Comparison of ENCODE assay signal across 22 cellular contexts in the genomic region with DNA sequence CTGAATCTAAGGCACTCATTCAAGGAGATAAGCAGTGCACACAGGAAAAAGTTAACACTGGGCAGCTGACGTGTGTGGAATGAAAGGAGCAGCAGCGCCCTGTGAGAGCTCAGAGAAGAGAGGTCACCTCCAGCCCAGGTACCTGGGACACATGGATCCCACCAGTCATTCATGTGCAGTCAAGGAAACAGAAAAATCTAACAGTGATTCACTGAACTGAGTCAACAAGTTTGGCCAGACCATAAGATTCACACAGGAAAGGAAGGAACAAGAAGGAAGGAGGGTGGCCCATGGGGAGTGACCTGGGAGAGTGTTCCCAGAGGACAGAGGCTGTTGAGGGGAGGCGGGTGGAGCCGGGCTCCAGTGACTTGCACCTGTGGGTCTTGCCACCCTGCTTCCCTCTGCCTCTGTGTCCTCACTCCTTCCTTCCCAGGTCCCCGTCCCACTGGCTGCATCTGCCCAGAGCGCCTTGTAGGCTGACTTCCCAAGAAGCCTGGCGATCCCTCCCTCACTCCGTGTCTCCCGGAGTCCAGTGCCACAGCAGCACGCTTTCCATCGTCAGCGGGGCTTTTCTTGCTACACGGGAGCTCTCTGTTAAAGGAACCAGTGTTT. TPM values are rescaled to one million over a fixed set of nuclear protein-coding genes. Genes with fewer than 3 reads are reported as not detected.
DNase-seq lines count a peak whose midpoint lies in the region; ATAC-seq, FAIRE-seq and TF ChIP-seq lines count a peak whose summit lies in the region.
"Had no signal": no experiment of that assay in that cellular context is flagged by ENCODE, and none has a peak within 500 bp of the region (broad histone marks: within the 10 kb centered on the region; RNA-seq: fewer than 3 reads in every experiment).

No MANE protein-coding gene starts in this region.

- H3K9me3 ChIP-seq in colonic mucosa (no peaks in the 10 kb centered on the region), left ventricle myocardium inferior (replicated peaks) (no peaks in the 10 kb centered on the region)
- H3K9me3 ChIP-seq: BLaER1 treated with 17β-estradiol and CSF1 and Interleukin-3, amounts not matched to agents 10 nM and 100 nM; HAP-1; testis had no signal

- H3K36me3 ChIP-seq in colonic mucosa (no peaks in the 10 kb centered on the region), left ventricle myocardium inferior (peaks cover 27% of the 10 kb centered on the region)
- H3K36me3 ChIP-seq: brain microvascular endothelial cell, HAP-1 had no signal

- TF ChIP-seq CTCF in colonic mucosa (IDR thresholded peaks at IDR 0.05) (no peak), neural crest cell (conservative IDR thresholded peaks at IDR 0.05) (no peak), left ventricle myocardium inferior (IDR thresholded peaks at IDR 0.05; ENCODE audit: borderline replicate concordance) (no peak), natural killer cell (IDR thresholded peaks at IDR 0.05) (no peak)

- H3K27ac Mint-ChIP-seq in neural crest cell (ENCODE audit: unreplicated experiment), result peak overlapping the region; percentile 68
- H3K27ac Mint-ChIP-seq in natural killer cell, result no peak overlapping the region
- H3K27ac Mint-ChIP-seq: naive thymus-derived CD4-positive, alpha-beta T cell had no signal

- no peaks in the 10 kb centered on the region for H3K4me1 ChIP-seq in colonic mucosa
- H3K4me1 ChIP-seq in left ventricle myocardium inferior, result no peaks in the 10 kb centered on the region
- H3K4me1 ChIP-seq: BLaER1 treated with 17β-estradiol and CSF1 and Interleukin-3, amounts not matched to agents 10 nM and 100 nM; testis had no signal

- H3K4me3 ChIP-seq in colonic mucosa (no peak overlapping the region), left ventricle myocardium inferior (no peak overlapping the region)
- H3K4me3 ChIP-seq: BLaER1 treated with 17β-estradiol and CSF1 and Interleukin-3, amounts not matched to agents 10 nM and 100 nM; coronary artery; HAP-1; testis had no signal

- ATAC-seq in HG03354 (IDR thresholded peaks at IDR 0.05; ENCODE audit: poor library complexity, severe bottlenecking, unreplicated experiment), result no peak
- no peak for ATAC-seq in natural killer cell
- ATAC-seq: naive thymus-derived CD4-positive, alpha-beta T cell had no signal

- no peak overlapping the region for H3K4me3 Mint-ChIP-seq in neural crest cell
- H3K4me3 Mint-ChIP-seq in natural killer cell, result no peak overlapping the region
- H3K4me3 Mint-ChIP-seq: naive thymus-derived CD4-positive, alpha-beta T cell had no signal

- no peaks in the 10 kb centered on the region for H3K27me3 Mint-ChIP-seq in neural crest cell (ENCODE audit: low read depth)
- no peaks in the 10 kb centered on the region for H3K27me3 Mint-ChIP-seq in natural killer cell (ENCODE audit: low read depth in 2 of 2)
- H3K27me3 Mint-ChIP-seq: naive thymus-derived CD4-positive, alpha-beta T cell had no signal

- no peak for TF ChIP-seq POLR2A in GM12892 (IDR thresholded peaks at IDR 0.05; ENCODE audit: low read depth, low read length)

- intact Hi-C loops in colonic mucosa (cut with DNase I), result no loop called here
- intact Hi-C loops in left ventricle myocardium inferior (cut with micrococcal nuclease), result no loop called here
- intact Hi-C loops in natural killer cell (cut with micrococcal nuclease), result no loop called here

- FAIRE-seq in GM12892 (lab: Jason Lieb, UNC), result no peak
- FAIRE-seq: GM18507 had no signal

- DNase-seq in ELR (ENCODE audit: low read depth), result peak; percentile 19
- DNase-seq in NCI-H774 (lab: John Stamatoyannopoulos, UW), result peak; percentile 4
- DNase-seq in colonic mucosa, result peak; percentile 28
- DNase-seq in neural crest cell (ENCODE audit: low read depth, low spot score), result no peak
- DNase-seq in left ventricle myocardium inferior, result no peak
- no peak for DNase-seq in natural killer cell
- DNase-seq in GM12892 (ENCODE audit: insufficient read length), result no peak
- DNase-seq: brain microvascular endothelial cell; KG1; kidney glomerular epithelial cell; mesendoderm; naive thymus-derived CD4-positive, alpha-beta T cell; NCI-H187; OCI-M1; SIG-M5; testis had no signal

- H3K27ac ChIP-seq in colonic mucosa, result peak overlapping the region; percentile 7
- H3K27ac ChIP-seq in left ventricle myocardium inferior (replicated peaks), result no peak overlapping the region
- H3K27ac ChIP-seq: BLaER1 treated with 17β-estradiol and CSF1 and Interleukin-3, amounts not matched to agents 10 nM and 100 nM; brain microvascular endothelial cell; coronary artery; parathyroid adenoma; testis had no signal

- H3K9ac ChIP-seq in colonic mucosa (ENCODE audit: low read depth in 2 of 2, low read length in 2 of 2), result no peak overlapping the region
- H3K9ac ChIP-seq: BLaER1 treated with 17β-estradiol and CSF1 and Interleukin-3, amounts not matched to agents 10 nM and 100 nM; parathyroid adenoma had no signal

- H3K9me3 Mint-ChIP-seq in neural crest cell (no peaks in the 10 kb centered on the region), natural killer cell (no peaks in the 10 kb centered on the region)
- H3K9me3 Mint-ChIP-seq: naive thymus-derived CD4-positive, alpha-beta T cell had no signal

- H3K27me3 ChIP-seq in colonic mucosa (no peaks in the 10 kb centered on the region), left ventricle myocardium inferior (ENCODE audit: low read depth) (no peaks in the 10 kb centered on the region)
- H3K27me3 ChIP-seq: BLaER1 treated with 17β-estradiol and CSF1 and Interleukin-3, amounts not matched to agents 10 nM and 100 nM; brain microvascular endothelial cell; testis had no signal

- peaks cover 6% of the 10 kb centered on the region for H3K36me3 Mint-ChIP-seq in neural crest cell (ENCODE audit: low read depth)
- no peaks in the 10 kb centered on the region for H3K36me3 Mint-ChIP-seq in natural killer cell

- H3K4me1 Mint-ChIP-seq in neural crest cell, result peaks cover 11% of the 10 kb centered on the region
- no peaks in the 10 kb centered on the region for H3K4me1 Mint-ChIP-seq in natural killer cell

RNA-seq across cellular contexts. Expression of a gene that starts 27.7 kb away (rescaled TPM):
- total RNA-seq in colonic mucosa, result 1 to 10 TPM; 2.0 TPM
- 1.2 and 1.4 TPM in 2 replicates for total RNA-seq in neural crest cell
- not detected for total RNA-seq in left ventricle myocardium inferior
- total RNA-seq in natural killer cell, result under 1 TPM in 1 of 3 donors, not detected in 2; 0.80 TPM
- polyA plus RNA-seq in GM12892 (2012; ENCODE audit: missing spikeins), result 5.4 TPM

Comparison
In these comparisons a context has a peak if more than half of its experiments do, and no peak if none do; other contexts are left out.
1. DNase-seq: peak in ELR (single experiment), NCI-H774 (single experiment) and colonic mucosa (single experiment); none in neural crest cell (single experiment), left ventricle myocardium inferior (single experiment), natural killer cell (single experiment) and GM12892 (single experiment).